ENCODE assay signal across 20 cellular contexts in genomic region chr3:34277110-34277509, GRCh38.
"Had no signal": no experiment of that assay in that cellular context is flagged by ENCODE, and none has a peak within 500 bp of the region (broad histone marks: within the 10 kb centered on the region; RNA-seq: fewer than 3 reads in every experiment).

No MANE protein-coding gene starts in this region.

- H3K27me3 ChIP-seq: gastroesophageal sphincter, hepatocyte had no signal

- H3K9me3 Mint-ChIP-seq: activated CD4-positive, alpha-beta memory T cell treated with anti-CD3 and anti-CD28 coated beads, Interleukin-2, amount 10 ng/mL, durations not matched to agents 7 days and 5 days; nephron had no signal

- FAIRE-seq: kidney had no signal

- H3K36me3 ChIP-seq: gastroesophageal sphincter, left ventricle myocardium inferior had no signal

- H3K27ac Mint-ChIP-seq: activated CD4-positive, alpha-beta memory T cell treated with anti-CD3 and anti-CD28 coated beads, Interleukin-2, amount 10 ng/mL, durations not matched to agents 7 days and 5 days; memory B cell; nephron; stimulated activated naive B cell treated with anti-CD40 and anti-IgM and Interleukin-4, amounts not matched to agents 10 μg/mL and 1 μg/mL and 100 μg/mL, for 72 hours had no signal

- H3K27ac ChIP-seq: epithelial cell of prostate, gastroesophageal sphincter, hepatocyte, left ventricle myocardium inferior, psoas muscle had no signal

- H3K36me3 Mint-ChIP-seq: stimulated activated naive B cell treated with anti-CD40 and anti-IgM and Interleukin-4, amounts not matched to agents 10 μg/mL and 1 μg/mL and 100 μg/mL, for 72 hours had no signal

- H3K4me1 Mint-ChIP-seq: activated CD4-positive, alpha-beta memory T cell treated with anti-CD3 and anti-CD28 coated beads, Interleukin-2, amount 10 ng/mL, durations not matched to agents 7 days and 5 days; nephron had no signal

- H3K4me3 ChIP-seq: gastroesophageal sphincter, hepatocyte, left ventricle myocardium inferior, psoas muscle had no signal

- H3K4me2 ChIP-seq: hepatocyte had no signal

- H3K9me3 ChIP-seq: gastroesophageal sphincter, left ventricle myocardium inferior, psoas muscle had no signal

- DNase-seq: activated CD4-positive, alpha-beta memory T cell treated with anti-CD3 and anti-CD28 coated beads, Interleukin-2, amount 10 ng/mL, durations not matched to agents 7 days and 5 days; activated naive CD4-positive, alpha-beta T cell treated with Interleukin-2 at 50 U/mL for 16 hours; activated T-cell treated with anti-CD3 and anti-CD28 coated beads, Interleukin-2, amount 50 U/mL, for 48 hours; caudate nucleus; effector memory CD4-positive, alpha-beta T cell; kidney; left ventricle myocardium inferior; occipital lobe; psoas muscle; stimulated activated CD4-positive, alpha-beta T cell treated with anti-CD3 and anti-CD28 coated beads, Interleukin-2, amount 100 ng/mL, for 24 hours; stimulated activated naive B cell treated with anti-CD40 and anti-IgM and Interleukin-4, amounts not matched to agents 10 μg/mL and 1 μg/mL and 100 μg/mL, for 72 hours; substantia nigra; T-helper 9 cell; trophoblast cell had no signal

- ATAC-seq: gastroesophageal sphincter; psoas muscle; sciatic nerve; stimulated activated naive B cell treated with anti-CD40 and anti-IgM and Interleukin-4, amounts not matched to agents 10 μg/mL and 1 μg/mL and 100 μg/mL, for 72 hours had no signal

- H3K79me2 ChIP-seq: hepatocyte had no signal

- H3K4me1 ChIP-seq: gastroesophageal sphincter, left ventricle myocardium inferior, psoas muscle had no signal

- H3K27me3 Mint-ChIP-seq: activated CD4-positive, alpha-beta memory T cell treated with anti-CD3 and anti-CD28 coated beads, Interleukin-2, amount 10 ng/mL, durations not matched to agents 7 days and 5 days; memory B cell; stimulated activated naive B cell treated with anti-CD40 and anti-IgM and Interleukin-4, amounts not matched to agents 10 μg/mL and 1 μg/mL and 100 μg/mL, for 72 hours had no signal

- H3K4me3 Mint-ChIP-seq: activated CD4-positive, alpha-beta memory T cell treated with anti-CD3 and anti-CD28 coated beads, Interleukin-2, amount 10 ng/mL, durations not matched to agents 7 days and 5 days; memory B cell; nephron; stimulated activated naive B cell treated with anti-CD40 and anti-IgM and Interleukin-4, amounts not matched to agents 10 μg/mL and 1 μg/mL and 100 μg/mL, for 72 hours had no signal
